ENCODE assay signal across 15 cellular contexts in the genomic region with DNA sequence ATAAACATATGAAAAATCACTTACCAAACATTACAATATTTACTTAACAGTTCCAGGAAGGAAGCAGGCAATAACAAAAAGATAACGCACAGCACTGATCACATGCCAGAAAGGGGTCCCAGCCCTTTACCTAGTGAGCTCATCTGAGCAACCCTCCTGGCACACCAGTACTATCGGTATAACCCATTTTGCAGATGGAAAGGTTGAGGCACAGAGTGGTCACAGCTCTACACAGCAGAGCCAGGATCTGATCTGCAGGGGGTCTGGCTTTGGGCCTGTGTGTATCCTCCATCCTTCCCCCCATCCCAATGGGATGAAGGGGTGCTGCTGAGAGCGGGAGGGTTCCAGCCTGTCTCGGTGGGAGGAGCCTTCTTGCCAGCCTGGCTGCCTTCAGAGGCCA. TPM values are rescaled to one million over a fixed set of nuclear protein-coding genes. Genes with fewer than 3 reads are reported as not detected.
DNase-seq lines count a peak whose midpoint lies in the region; ATAC-seq, FAIRE-seq and TF ChIP-seq lines count a peak whose summit lies in the region.
"Had no signal": no experiment of that assay in that cellular context is flagged by ENCODE, and none has a peak within 500 bp of the region (broad histone marks: within the 10 kb centered on the region; RNA-seq: fewer than 3 reads in every experiment).

No MANE protein-coding gene starts in this region.

- peak overlapping the region; percentile 34 for H3K27ac Mint-ChIP-seq in activated CD8-positive, alpha-beta T cell treated with anti-CD3 and anti-CD28 coated beads, Interleukin-2, amount 10 ng/mL, durations not matched to agents 7 days and 5 days
- H3K27ac Mint-ChIP-seq in activated CD8-positive, alpha-beta T cell treated with anti-CD3 and anti-CD28 coated beads for 36 hours: no peak overlapping the region
- H3K27ac Mint-ChIP-seq in chondrocyte (ENCODE audit: unreplicated experiment) (no peak overlapping the region), GM23338 (no peak overlapping the region)
- H3K27ac Mint-ChIP-seq: CD8-positive, alpha-beta memory T cell had no signal

- H3K79me2 ChIP-seq in keratinocyte (ENCODE audit: control insufficient read depth, insufficient read depth, low read length) (no peaks in the 10 kb centered on the region), GM23338 (replicated peaks; ENCODE audit: insufficient read depth) (no peaks in the 10 kb centered on the region)

- no peak overlapping the region for H2AFZ ChIP-seq in keratinocyte (ENCODE audit: control insufficient read depth, low read length)
- no peak overlapping the region for H2AFZ ChIP-seq in GM23338

- H3F3A ChIP-seq in GM23338 (replicated peaks; ENCODE audit: low read depth): no peaks in the 10 kb centered on the region

- H3K4me1 ChIP-seq in keratinocyte (ENCODE audit: control insufficient read depth, extremely low read depth, insufficient read depth, low read length): peaks cover 48% of the 10 kb centered on the region
- H3K4me1 ChIP-seq in GM23338 (ENCODE audit: insufficient read depth): peaks cover 17% of the 10 kb centered on the region

- no peaks in the 10 kb centered on the region for H3K9me3 ChIP-seq in keratinocyte (ENCODE audit: control insufficient read depth, low read depth, low read length)
- H3K9me3 ChIP-seq: Caco-2 had no signal

- DNase-seq in activated CD8-positive, alpha-beta T cell treated with anti-CD3 and anti-CD28 coated beads, Interleukin-2, amount 10 ng/mL, durations not matched to agents 7 days and 5 days: no peak
- no peak for DNase-seq in activated CD8-positive, alpha-beta T cell treated with anti-CD3 and anti-CD28 coated beads for 36 hours
- DNase-seq in chondrocyte (ENCODE audit: low spot score) (peak; percentile 37), keratinocyte (ENCODE audit: low read depth, low spot score) (no peak), NCI-H2227 treated with DMSO at 0.1 percent for 48 hours (lab: John Stamatoyannopoulos, UW) (no peak), GM23338 (ENCODE audit: low spot score) (no peak), NCI-H345 treated with DMSO at 0.1 percent for 48 hours (lab: John Stamatoyannopoulos, UW; ENCODE audit: unreplicated experiment) (no peak)
- DNase-seq: Caco-2; CD8-positive, alpha-beta memory T cell; IMR-90 had no signal

- H3K4me1 Mint-ChIP-seq in activated CD8-positive, alpha-beta T cell treated with anti-CD3 and anti-CD28 coated beads, Interleukin-2, amount 10 ng/mL, durations not matched to agents 7 days and 5 days (ENCODE audit: low read depth): peaks cover 7% of the 10 kb centered on the region
- peaks cover 13% of the 10 kb centered on the region for H3K4me1 Mint-ChIP-seq in activated CD8-positive, alpha-beta T cell treated with anti-CD3 and anti-CD28 coated beads for 36 hours (ENCODE audit: low read depth)
- H3K4me1 Mint-ChIP-seq in chondrocyte (ENCODE audit: low read depth): peaks cover 14% of the 10 kb centered on the region
- peaks cover 22% of the 10 kb centered on the region for H3K4me1 Mint-ChIP-seq in GM23338

- no peaks in the 10 kb centered on the region for H3K36me3 Mint-ChIP-seq in activated CD8-positive, alpha-beta T cell treated with anti-CD3 and anti-CD28 coated beads, Interleukin-2, amount 10 ng/mL, durations not matched to agents 7 days and 5 days (ENCODE audit: low read depth)
- no peaks in the 10 kb centered on the region for H3K36me3 Mint-ChIP-seq in activated CD8-positive, alpha-beta T cell treated with anti-CD3 and anti-CD28 coated beads for 36 hours (ENCODE audit: low read depth)
- H3K36me3 Mint-ChIP-seq in chondrocyte (ENCODE audit: low read depth) (peaks cover 2% of the 10 kb centered on the region), GM23338 (ENCODE audit: low read depth) (peaks cover 30% of the 10 kb centered on the region)

- no peak for FAIRE-seq in keratinocyte (lab: Jason Lieb, UNC)
- FAIRE-seq: GM19239, H54 had no signal

- no peaks in the 10 kb centered on the region for H3K27me3 ChIP-seq in keratinocyte (ENCODE audit: control insufficient read depth, extremely low read depth, insufficient read depth, low read length)
- peaks cover 18% of the 10 kb centered on the region for H3K27me3 ChIP-seq in GM23338 (ENCODE audit: insufficient read depth)

- H3K4me3 ChIP-seq in keratinocyte (ENCODE audit: control insufficient read depth in 2 of 3, extremely low read depth in 1 of 3, insufficient read depth in 2 of 3, low read depth in 1 of 3, low read length in 3 of 3): no peak overlapping the region
- no peak overlapping the region for H3K4me3 ChIP-seq in GM23338

- H3K4me2 ChIP-seq in keratinocyte (ENCODE audit: control insufficient read depth, extremely low read depth, insufficient read depth, low read depth, low read length) (peak overlapping the region; percentile 28), GM23338 (no peak overlapping the region)

- no peaks in the 10 kb centered on the region for H3K9me3 Mint-ChIP-seq in activated CD8-positive, alpha-beta T cell treated with anti-CD3 and anti-CD28 coated beads, Interleukin-2, amount 10 ng/mL, durations not matched to agents 7 days and 5 days (ENCODE audit: insufficient read depth)
- H3K9me3 Mint-ChIP-seq in activated CD8-positive, alpha-beta T cell treated with anti-CD3 and anti-CD28 coated beads for 36 hours: no peaks in the 10 kb centered on the region
- H3K9me3 Mint-ChIP-seq in chondrocyte (ENCODE audit: low read depth) (no peaks in the 10 kb centered on the region), GM23338 (no peaks in the 10 kb centered on the region; the same call in 1 of the 3 replicates)
- H3K9me3 Mint-ChIP-seq: CD8-positive, alpha-beta memory T cell had no signal

- ATAC-seq in activated CD8-positive, alpha-beta T cell treated with anti-CD3 and anti-CD28 coated beads, Interleukin-2, amount 10 ng/mL, durations not matched to agents 7 days and 5 days: no peak
- ATAC-seq in activated CD8-positive, alpha-beta T cell treated with anti-CD3 and anti-CD28 coated beads for 36 hours: no peak
- no peak for ATAC-seq in GM19455 (IDR thresholded peaks at IDR 0.05; ENCODE audit: unreplicated experiment)
- ATAC-seq in GM23338: no peak
- ATAC-seq: HCT116 had no signal

- H4K20me1 ChIP-seq in keratinocyte (ENCODE audit: control insufficient read depth, extremely low read depth, insufficient read depth, low read length): peaks cover 3% of the 10 kb centered on the region
- no peaks in the 10 kb centered on the region; the same call in 1 of the 2 replicates for H4K20me1 ChIP-seq in GM23338 (replicated peaks; ENCODE audit: insufficient read depth)

- dilution Hi-C loops in keratinocyte (cut with MboI; ENCODE audit: extremely low pct_ligation_motif_present, low sequenced_read_pairs): no loop called here

- H3K27ac ChIP-seq in keratinocyte (ENCODE audit: control insufficient read depth, insufficient read depth, low read length) (no peak overlapping the region), GM23338 (ENCODE audit: low read depth) (no peak overlapping the region)
- H3K27ac ChIP-seq: 22Rv1 had no signal

- POLR2A ChIA-PET in activated CD8-positive, alpha-beta T cell treated with anti-CD3 and anti-CD28 coated beads, Interleukin-2, amount 10 ng/mL, durations not matched to agents 7 days and 5 days (lab: Charles Lee): no interaction called here
- POLR2A ChIA-PET in activated CD8-positive, alpha-beta T cell treated with anti-CD3 and anti-CD28 coated beads for 36 hours (lab: Charles Lee): no interaction called here

- H3K9ac ChIP-seq in keratinocyte (ENCODE audit: control insufficient read depth, extremely low read depth, insufficient read depth, low read length): no peak overlapping the region

- no peak overlapping the region for H3K4me3 Mint-ChIP-seq in activated CD8-positive, alpha-beta T cell treated with anti-CD3 and anti-CD28 coated beads, Interleukin-2, amount 10 ng/mL, durations not matched to agents 7 days and 5 days
- H3K4me3 Mint-ChIP-seq in activated CD8-positive, alpha-beta T cell treated with anti-CD3 and anti-CD28 coated beads for 36 hours: no peak overlapping the region
- H3K4me3 Mint-ChIP-seq in chondrocyte (ENCODE audit: unreplicated experiment) (no peak overlapping the region), GM23338 (no peak overlapping the region)

- intact Hi-C loops in activated CD8-positive, alpha-beta T cell treated with anti-CD3 and anti-CD28 coated beads for 36 hours (cut with micrococcal nuclease): no loop called here

- no peaks in the 10 kb centered on the region for H3K9me2 ChIP-seq in GM23338 (ENCODE audit: insufficient read depth)

- H3K9me1 ChIP-seq in keratinocyte (ENCODE audit: control insufficient read depth, extremely low read depth, insufficient read depth, low read length): no peaks in the 10 kb centered on the region

- H3K36me3 ChIP-seq in keratinocyte (ENCODE audit: control insufficient read depth in 2 of 2, extremely low read depth in 1 of 2, insufficient read depth in 2 of 2, low read length in 2 of 2) (peaks cover 8 to 9% of the 10 kb centered on the region in 2 experiments), GM23338 (ENCODE audit: insufficient read depth) (no peaks in the 10 kb centered on the region)

- no peak for TF ChIP-seq CTCF in activated CD8-positive, alpha-beta T cell treated with anti-CD3 and anti-CD28 coated beads for 36 hours (IDR thresholded peaks at IDR 0.05)
- TF ChIP-seq CTCF in chondrocyte (IDR thresholded peaks at IDR 0.05) (no peak), keratinocyte (optimal IDR thresholded peaks at IDR 0.05 in 1 of 3, IDR thresholded peaks at IDR 0.05 in 1 of 3, conservative IDR thresholded peaks at IDR 0.05 in 1 of 3; ENCODE audit: extremely low read depth in 1 of 3, insufficient read depth in 2 of 3, low read length in 3 of 3) (no peak), GM23338 (conservative IDR thresholded peaks at IDR 0.05; ENCODE audit: low read depth in 2 of 2) (no peak)

- H3K27me3 Mint-ChIP-seq in activated CD8-positive, alpha-beta T cell treated with anti-CD3 and anti-CD28 coated beads, Interleukin-2, amount 10 ng/mL, durations not matched to agents 7 days and 5 days (ENCODE audit: low read depth): peaks cover 9% of the 10 kb centered on the region
- H3K27me3 Mint-ChIP-seq in activated CD8-positive, alpha-beta T cell treated with anti-CD3 and anti-CD28 coated beads for 36 hours: no peaks in the 10 kb centered on the region
- H3K27me3 Mint-ChIP-seq in chondrocyte (ENCODE audit: low read depth): peaks cover 67% of the 10 kb centered on the region
- peaks cover 25% of the 10 kb centered on the region for H3K27me3 Mint-ChIP-seq in GM23338 (ENCODE audit: insufficient read depth, low read depth, poor library complexity)

- CTCF ChIA-PET in activated CD8-positive, alpha-beta T cell treated with anti-CD3 and anti-CD28 coated beads, Interleukin-2, amount 10 ng/mL, durations not matched to agents 7 days and 5 days (lab: Charles Lee): interaction anchor here (1.0 kb wide), 1 partner anchor 38 kb away, joined by 3 read pairs; no protein-coding TSS in a partner anchor
- CTCF ChIA-PET in activated CD8-positive, alpha-beta T cell treated with anti-CD3 and anti-CD28 coated beads for 36 hours (lab: Charles Lee): interaction anchor here (1.3 kb wide), 1 partner anchor 39 kb away, joined by 4 read pairs; no protein-coding TSS in a partner anchor

RNA-seq across cellular contexts. Expression of gene NSG1, which starts 5.0 kb away (rescaled TPM):
- 10 to 100 TPM; 15.8 to 17.8 TPM for total RNA-seq in activated CD8-positive, alpha-beta T cell treated with anti-CD3 and anti-CD28 coated beads, Interleukin-2, amount 10 ng/mL, durations not matched to agents 7 days and 5 days
- 1 to 10 TPM; 5.6 to 6.6 TPM for total RNA-seq in activated CD8-positive, alpha-beta T cell treated with anti-CD3 and anti-CD28 coated beads for 36 hours
- 0.42 TPM in 1 of 3 replicates, not detected in the others for total RNA-seq in chondrocyte
- polyA plus RNA-seq in keratinocyte (49.3 to 68.6 TPM (median 62.0 TPM) in 3 replicates), GM23338 (2016; fragmentation: Nextera tagmentation; extraction: Ambion mirVana) (16.5 and 17.4 TPM in 2 replicates)
- polyA plus RNA-seq in keratinocyte (2011; ENCODE audit: low read depth): 97.7 TPM
- 70.5 and 101 TPM in 2 replicates for polyA plus RNA-seq in keratinocyte (2011; cell fraction: cytosol; rRNA removed)
- polyA plus RNA-seq in keratinocyte (2011; cell fraction: nucleus; rRNA removed): 67.0 and 81.8 TPM in 2 replicates
- 67.1 and 77.2 TPM in 2 replicates for polyA plus RNA-seq in keratinocyte (2012; ENCODE audit: low replicate concordance)
- polyA minus RNA-seq in keratinocyte: 32.7 to 73.3 TPM (median 46.2 TPM) in 3 replicates
- polyA minus RNA-seq in keratinocyte (2011; cell fraction: cytosol; rRNA and poly(A)+ RNA removed): 46.2 TPM
- 14.7 and 25.8 TPM in 2 replicates for polyA minus RNA-seq in keratinocyte (2011; cell fraction: nucleus; rRNA and poly(A)+ RNA removed)
- total RNA-seq in GM23338 (2014; rRNA removed; shearing (Covaris generic)): 28.7 and 34.5 TPM in 2 replicates
